ENCODE assay signal across 2 cellular contexts in the genomic region with DNA sequence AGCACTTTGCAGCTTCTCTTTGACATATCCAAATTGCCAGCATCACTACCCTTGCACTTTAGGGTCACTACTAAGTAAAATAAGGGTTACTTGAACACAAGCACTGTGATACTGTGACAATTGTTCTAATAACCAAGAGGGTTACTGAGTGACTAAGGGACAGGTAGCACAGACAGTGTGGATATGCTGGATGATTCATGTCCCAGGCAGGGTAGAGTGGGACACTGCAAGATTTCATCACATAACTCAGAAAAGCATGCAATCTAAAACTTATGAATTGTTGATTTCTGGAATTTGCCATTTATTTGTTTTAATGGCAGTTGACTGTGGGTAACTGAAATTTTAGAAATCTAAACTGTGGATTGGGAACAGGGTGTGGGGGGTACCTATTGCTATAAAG.
TF ChIP-seq lines count a peak whose summit lies in the region.

No MANE protein-coding gene starts in this region.

TF ChIP-seq in SK-N-SH, 30 proteins besides CTCF, POLR2A, EP300 and RAD21 (continued from another document):
- TF ChIP-seq, protein P1, sequence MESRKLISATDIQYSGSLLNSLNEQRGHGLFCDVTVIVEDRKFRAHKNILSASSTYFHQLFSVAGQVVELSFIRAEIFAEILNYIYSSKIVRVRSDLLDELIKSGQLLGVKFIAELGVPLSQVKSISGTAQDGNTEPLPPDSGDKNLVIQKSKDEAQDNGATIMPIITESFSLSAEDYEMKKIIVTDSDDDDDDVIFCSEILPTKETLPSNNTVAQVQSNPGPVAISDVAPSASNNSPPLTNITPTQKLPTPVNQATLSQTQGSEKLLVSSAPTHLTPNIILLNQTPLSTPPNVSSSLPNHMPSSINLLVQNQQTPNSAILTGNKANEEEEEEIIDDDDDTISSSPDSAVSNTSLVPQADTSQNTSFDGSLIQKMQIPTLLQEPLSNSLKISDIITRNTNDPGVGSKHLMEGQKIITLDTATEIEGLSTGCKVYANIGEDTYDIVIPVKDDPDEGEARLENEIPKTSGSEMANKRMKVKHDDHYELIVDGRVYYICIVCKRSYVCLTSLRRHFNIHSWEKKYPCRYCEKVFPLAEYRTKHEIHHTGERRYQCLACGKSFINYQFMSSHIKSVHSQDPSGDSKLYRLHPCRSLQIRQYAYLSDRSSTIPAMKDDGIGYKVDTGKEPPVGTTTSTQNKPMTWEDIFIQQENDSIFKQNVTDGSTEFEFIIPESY (IDR thresholded peaks at IDR 0.05; ENCODE audit: borderline replicate concordance, low read depth) = no peak
- TF ChIP-seq ELF1 (IDR thresholded peaks at IDR 0.05) = no peak
- no peak for TF ChIP-seq GATA2 (CRISPR knock-in tag; IDR thresholded peaks at IDR 0.05)
- no peak for TF ChIP-seq TEAD4 (IDR thresholded peaks at IDR 0.05; ENCODE audit: borderline replicate concordance, insufficient read depth)
- no peak for TF ChIP-seq NFIC (IDR thresholded peaks at IDR 0.05; ENCODE audit: borderline replicate concordance)
- no peak for TF ChIP-seq FOXM1 (IDR thresholded peaks at IDR 0.05; ENCODE audit: low read depth)

TF ChIP-seq in SK-N-SH treated with all-trans-retinoic acid at 6 μM for 48 hours, 23 proteins besides CTCF, POLR2A, EP300 and RAD21 (continued from another document):
- TF ChIP-seq, protein P2, sequence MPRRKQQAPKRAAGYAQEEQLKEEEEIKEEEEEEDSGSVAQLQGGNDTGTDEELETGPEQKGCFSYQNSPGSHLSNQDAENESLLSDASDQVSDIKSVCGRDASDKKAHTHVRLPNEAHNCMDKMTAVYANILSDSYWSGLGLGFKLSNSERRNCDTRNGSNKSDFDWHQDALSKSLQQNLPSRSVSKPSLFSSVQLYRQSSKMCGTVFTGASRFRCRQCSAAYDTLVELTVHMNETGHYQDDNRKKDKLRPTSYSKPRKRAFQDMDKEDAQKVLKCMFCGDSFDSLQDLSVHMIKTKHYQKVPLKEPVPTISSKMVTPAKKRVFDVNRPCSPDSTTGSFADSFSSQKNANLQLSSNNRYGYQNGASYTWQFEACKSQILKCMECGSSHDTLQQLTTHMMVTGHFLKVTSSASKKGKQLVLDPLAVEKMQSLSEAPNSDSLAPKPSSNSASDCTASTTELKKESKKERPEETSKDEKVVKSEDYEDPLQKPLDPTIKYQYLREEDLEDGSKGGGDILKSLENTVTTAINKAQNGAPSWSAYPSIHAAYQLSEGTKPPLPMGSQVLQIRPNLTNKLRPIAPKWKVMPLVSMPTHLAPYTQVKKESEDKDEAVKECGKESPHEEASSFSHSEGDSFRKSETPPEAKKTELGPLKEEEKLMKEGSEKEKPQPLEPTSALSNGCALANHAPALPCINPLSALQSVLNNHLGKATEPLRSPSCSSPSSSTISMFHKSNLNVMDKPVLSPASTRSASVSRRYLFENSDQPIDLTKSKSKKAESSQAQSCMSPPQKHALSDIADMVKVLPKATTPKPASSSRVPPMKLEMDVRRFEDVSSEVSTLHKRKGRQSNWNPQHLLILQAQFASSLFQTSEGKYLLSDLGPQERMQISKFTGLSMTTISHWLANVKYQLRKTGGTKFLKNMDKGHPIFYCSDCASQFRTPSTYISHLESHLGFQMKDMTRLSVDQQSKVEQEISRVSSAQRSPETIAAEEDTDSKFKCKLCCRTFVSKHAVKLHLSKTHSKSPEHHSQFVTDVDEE (CRISPR knock-in tag; IDR thresholded peaks at IDR 0.05) = no peak
- TF ChIP-seq ZC3H10 (CRISPR knock-in tag; IDR thresholded peaks at IDR 0.05) = no peak
- TF ChIP-seq, protein P3, sequence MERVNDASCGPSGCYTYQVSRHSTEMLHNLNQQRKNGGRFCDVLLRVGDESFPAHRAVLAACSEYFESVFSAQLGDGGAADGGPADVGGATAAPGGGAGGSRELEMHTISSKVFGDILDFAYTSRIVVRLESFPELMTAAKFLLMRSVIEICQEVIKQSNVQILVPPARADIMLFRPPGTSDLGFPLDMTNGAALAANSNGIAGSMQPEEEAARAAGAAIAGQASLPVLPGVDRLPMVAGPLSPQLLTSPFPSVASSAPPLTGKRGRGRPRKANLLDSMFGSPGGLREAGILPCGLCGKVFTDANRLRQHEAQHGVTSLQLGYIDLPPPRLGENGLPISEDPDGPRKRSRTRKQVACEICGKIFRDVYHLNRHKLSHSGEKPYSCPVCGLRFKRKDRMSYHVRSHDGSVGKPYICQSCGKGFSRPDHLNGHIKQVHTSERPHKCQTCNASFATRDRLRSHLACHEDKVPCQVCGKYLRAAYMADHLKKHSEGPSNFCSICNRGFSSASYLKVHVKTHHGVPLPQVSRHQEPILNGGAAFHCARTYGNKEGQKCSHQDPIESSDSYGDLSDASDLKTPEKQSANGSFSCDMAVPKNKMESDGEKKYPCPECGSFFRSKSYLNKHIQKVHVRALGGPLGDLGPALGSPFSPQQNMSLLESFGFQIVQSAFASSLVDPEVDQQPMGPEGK (CRISPR knock-in tag; IDR thresholded peaks at IDR 0.05; ENCODE audit: borderline replicate concordance) = no peak
- no peak for TF ChIP-seq ZFP3 (CRISPR knock-in tag; IDR thresholded peaks at IDR 0.05)
- no peak for TF ChIP-seq PPARA (CRISPR knock-in tag; IDR thresholded peaks at IDR 0.05; ENCODE audit: borderline replicate concordance)
- TF ChIP-seq, protein P4, sequence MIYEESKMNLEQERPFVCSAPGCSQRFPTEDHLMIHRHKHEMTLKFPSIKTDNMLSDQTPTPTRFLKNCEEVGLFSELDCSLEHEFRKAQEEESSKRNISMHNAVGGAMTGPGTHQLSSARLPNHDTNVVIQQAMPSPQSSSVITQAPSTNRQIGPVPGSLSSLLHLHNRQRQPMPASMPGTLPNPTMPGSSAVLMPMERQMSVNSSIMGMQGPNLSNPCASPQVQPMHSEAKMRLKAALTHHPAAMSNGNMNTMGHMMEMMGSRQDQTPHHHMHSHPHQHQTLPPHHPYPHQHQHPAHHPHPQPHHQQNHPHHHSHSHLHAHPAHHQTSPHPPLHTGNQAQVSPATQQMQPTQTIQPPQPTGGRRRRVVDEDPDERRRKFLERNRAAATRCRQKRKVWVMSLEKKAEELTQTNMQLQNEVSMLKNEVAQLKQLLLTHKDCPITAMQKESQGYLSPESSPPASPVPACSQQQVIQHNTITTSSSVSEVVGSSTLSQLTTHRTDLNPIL (CRISPR knock-in tag; IDR thresholded peaks at IDR 0.05; ENCODE audit: low read depth) = no peak
- TF ChIP-seq, protein P5, sequence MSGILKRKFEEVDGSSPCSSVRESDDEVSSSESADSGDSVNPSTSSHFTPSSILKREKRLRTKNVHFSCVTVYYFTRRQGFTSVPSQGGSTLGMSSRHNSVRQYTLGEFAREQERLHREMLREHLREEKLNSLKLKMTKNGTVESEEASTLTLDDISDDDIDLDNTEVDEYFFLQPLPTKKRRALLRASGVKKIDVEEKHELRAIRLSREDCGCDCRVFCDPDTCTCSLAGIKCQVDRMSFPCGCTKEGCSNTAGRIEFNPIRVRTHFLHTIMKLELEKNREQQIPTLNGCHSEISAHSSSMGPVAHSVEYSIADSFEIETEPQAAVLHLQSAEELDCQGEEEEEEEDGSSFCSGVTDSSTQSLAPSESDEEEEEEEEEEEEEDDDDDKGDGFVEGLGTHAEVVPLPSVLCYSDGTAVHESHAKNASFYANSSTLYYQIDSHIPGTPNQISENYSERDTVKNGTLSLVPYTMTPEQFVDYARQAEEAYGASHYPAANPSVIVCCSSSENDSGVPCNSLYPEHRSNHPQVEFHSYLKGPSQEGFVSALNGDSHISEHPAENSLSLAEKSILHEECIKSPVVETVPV (CRISPR knock-in tag; IDR thresholded peaks at IDR 0.05) = no peak
- no peak for TF ChIP-seq TCF4 (CRISPR knock-in tag; IDR thresholded peaks at IDR 0.05; ENCODE audit: borderline replicate concordance)
- no peak for TF ChIP-seq ZFP30 (CRISPR knock-in tag; IDR thresholded peaks at IDR 0.05)
- no peak for TF ChIP-seq ZNF70 (CRISPR knock-in tag; IDR thresholded peaks at IDR 0.05)
- TF ChIP-seq GLIS3 (CRISPR knock-in tag; IDR thresholded peaks at IDR 0.05) = no peak
- no peak for TF ChIP-seq ZNF8 (CRISPR knock-in tag; IDR thresholded peaks at IDR 0.05)
- TF ChIP-seq ZNF565 (CRISPR knock-in tag; conservative IDR thresholded peaks at IDR 0.05; ENCODE audit: low read depth) = no peak
- no peak for TF ChIP-seq SNAI2 (CRISPR knock-in tag; IDR thresholded peaks at IDR 0.05)
